In the genomic region with DNA sequence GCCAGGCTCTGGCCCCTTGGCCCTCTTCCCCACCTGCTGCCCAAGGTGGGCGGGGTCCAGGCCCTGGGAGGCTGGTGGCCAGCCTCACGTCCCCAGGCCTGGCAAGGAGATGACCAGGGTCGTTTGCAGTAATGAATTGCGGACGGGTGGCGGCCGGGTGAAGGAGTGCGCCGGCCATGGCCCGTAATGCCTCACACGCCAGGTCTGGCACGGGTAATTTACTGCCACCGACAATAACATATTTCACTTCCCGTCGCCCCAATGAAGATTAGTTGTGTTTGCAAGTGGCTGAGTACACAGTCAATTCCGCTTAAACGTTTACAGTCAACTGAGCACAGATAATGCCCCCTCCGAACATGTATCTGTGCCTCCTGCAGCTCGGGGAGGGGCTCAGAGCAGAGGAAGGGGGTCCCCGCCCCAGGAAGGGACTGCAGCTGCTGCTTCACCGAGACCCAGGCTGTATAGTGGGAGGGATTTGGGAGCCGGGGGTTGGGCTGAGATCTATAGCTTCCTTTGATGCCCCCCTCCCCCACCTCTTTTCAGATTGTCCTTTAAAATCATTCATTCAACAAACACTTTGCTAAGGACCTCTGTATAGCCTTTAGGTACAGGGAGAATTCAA, we compare ENCODE assay signal across 14 cellular contexts. TPM values are rescaled to one million over a fixed set of nuclear protein-coding genes. Genes with fewer than 3 reads are reported as not detected.
DNase-seq lines count a peak whose midpoint lies in the region; TF ChIP-seq lines count a peak whose summit lies in the region.
"Had no signal": no experiment of that assay in that cellular context is flagged by ENCODE, and none has a peak within 500 bp of the region (broad histone marks: within the 10 kb centered on the region; RNA-seq: fewer than 3 reads in every experiment).

No MANE protein-coding gene starts in this region.

- no peaks in the 10 kb centered on the region for H4K20me1 ChIP-seq in OCI-LY7 (ENCODE audit: insufficient read depth, low read length)

- H3K79me2 ChIP-seq in OCI-LY7 (ENCODE audit: insufficient read depth, low read depth, low read length) = no peaks in the 10 kb centered on the region

- intact Hi-C loops in OCI-LY7 (cut with micrococcal nuclease; ENCODE audit: unreplicated experiment) = no loop called here

- no peaks in the 10 kb centered on the region for H3K9me3 Mint-ChIP-seq in nephron
- H3K9me3 Mint-ChIP-seq: CD8-positive, alpha-beta T cell; IgD-negative memory B cell had no signal

- no peak overlapping the region for H3K4me3 ChIP-seq in OCI-LY7 (ENCODE audit: low read depth, low read length, poor library complexity, severe bottlenecking)

- peaks cover 14% of the 10 kb centered on the region for H3K4me1 Mint-ChIP-seq in nephron

- H3K4me1 ChIP-seq in OCI-LY7 (ENCODE audit: insufficient read depth, low read length, poor library complexity, severe bottlenecking) = no peaks in the 10 kb centered on the region
- H3K4me1 ChIP-seq: foreskin keratinocyte had no signal

- POLR2A ChIA-PET in OCI-LY7 (lab: Charles Lee) = no interaction called here

- no peak overlapping the region for H3K27ac ChIP-seq in OCI-LY7 (ENCODE audit: low read depth, low read length, poor library complexity, severe bottlenecking)
- H3K27ac ChIP-seq: foreskin keratinocyte had no signal

- H3K27me3 Mint-ChIP-seq in nephron (ENCODE audit: low read depth) = peaks cover 53% of the 10 kb centered on the region

- H2AFZ ChIP-seq in OCI-LY7 (ENCODE audit: low read length) = no peak overlapping the region

- peak; percentile 70 for DNase-seq in DMS79 treated with DMSO at 0.1 percent for 48 hours (lab: John Stamatoyannopoulos, UW)
- peak; percentile 95 to 99 for DNase-seq in NCI-H2081 (lab: John Stamatoyannopoulos, UW)
- DNase-seq in SW480 (ENCODE audit: low spot score) = peak; percentile 40
- DNase-seq in OCI-LY7 (ENCODE audit: low spot score) = no peak
- no peak for DNase-seq in LoVo (ENCODE audit: low spot score)
- no peak for DNase-seq in DMS114 treated with DMSO at 0.1 percent for 48 hours (lab: John Stamatoyannopoulos, UW; ENCODE audit: unreplicated experiment)
- DNase-seq: activated CD4-positive, alpha-beta T cell treated with anti-CD3 and anti-CD28 coated beads for 1 hour; activated T-cell treated with anti-CD3 and anti-CD28 coated beads for 4 hours; amniotic stem cell; CD8-positive, alpha-beta T cell; NCI-H82 had no signal

- no peaks in the 10 kb centered on the region for H3K36me3 Mint-ChIP-seq in nephron (ENCODE audit: low read depth)
- H3K36me3 Mint-ChIP-seq: CD8-positive, alpha-beta T cell; IgD-negative memory B cell had no signal

- no TSS peak for BruUV-seq in OCI-LY7 (replicated peaks; lab: Mats Ljungman, UMichigan)

- CTCF ChIA-PET in OCI-LY7 (lab: Charles Lee; ENCODE audit: unreplicated experiment) = no interaction called here

- no peak overlapping the region for H3K27ac Mint-ChIP-seq in nephron
- H3K27ac Mint-ChIP-seq: CD8-positive, alpha-beta T cell had no signal

- H3K4me2 ChIP-seq in OCI-LY7 (ENCODE audit: low read length) = no peak overlapping the region

- no peaks in the 10 kb centered on the region for H3K36me3 ChIP-seq in OCI-LY7 (ENCODE audit: insufficient read depth, low read length)

- TF ChIP-seq CTCF in nephron (IDR thresholded peaks at IDR 0.05; ENCODE audit: unreplicated experiment in 3 of 3) = no peak
- no peak for TF ChIP-seq CTCF in OCI-LY7 (conservative IDR thresholded peaks at IDR 0.05; ENCODE audit: low read length)

- no peaks in the 10 kb centered on the region for H3K9me2 ChIP-seq in OCI-LY7 (ENCODE audit: insufficient read depth, low read length)

- peak overlapping the region in 2 of 3 experiments; percentile 20 to 26 for H3K4me3 Mint-ChIP-seq in nephron
- H3K4me3 Mint-ChIP-seq: CD8-positive, alpha-beta T cell had no signal

- no peaks in the 10 kb centered on the region for H3K9me3 ChIP-seq in OCI-LY7 (ENCODE audit: low read length)

RNA-seq across cellular contexts. Expression of gene MVK, which starts 48.4 kb away (rescaled TPM):
- 20.0 and 27.0 TPM in 2 replicates for total RNA-seq in OCI-LY7 (2014; rRNA removed; shearing (Covaris generic))
- 35.2 and 47.4 TPM in 2 replicates for total RNA-seq in OCI-LY7 (2022)

RNA-seq across cellular contexts. Expression of gene MMAB, which starts 48.7 kb away (rescaled TPM):
- 44.1 and 59.8 TPM in 2 replicates for total RNA-seq in OCI-LY7 (2014; rRNA removed; shearing (Covaris generic))
- total RNA-seq in OCI-LY7 (2022) = 90.0 and 93.0 TPM in 2 replicates

Comparison
In these comparisons a context has a peak if more than half of its experiments do, and no peak if none do; other contexts are left out.
1. DNase-seq: peak in DMS79 treated with DMSO at 0.1 percent for 48 hours (single experiment), NCI-H2081 (2 of 2) and SW480 (single experiment); none in OCI-LY7 (single experiment), LoVo (single experiment) and DMS114 treated with DMSO at 0.1 percent for 48 hours (single experiment).